7 cellular contexts compared by ENCODE assay signal in genomic region chr12:26838888-26839416, GRCh38.
"Had no signal": no experiment of that assay in that cellular context is flagged by ENCODE, and none has a peak within 500 bp of the region (broad histone marks: within the 10 kb centered on the region; RNA-seq: fewer than 3 reads in every experiment).

No MANE protein-coding gene starts in this region.

- H3K4me3 ChIP-seq: GM23338, K562 had no signal

- H3K27ac Mint-ChIP-seq: GM23338, H9, HFFc6 had no signal

- H3K27ac ChIP-seq: HL-60 had no signal

- H3K4me2 ChIP-seq: GM23338 had no signal

- DNase-seq: H9, HCEC 1CT, HFFc6, IMR-90 had no signal

- ATAC-seq: GM23338, K562 had no signal

- H3K4me3 Mint-ChIP-seq: GM23338, H9, HFFc6 had no signal

- H2AFZ ChIP-seq: GM23338 had no signal

- H3K9me3 Mint-ChIP-seq: HFFc6 had no signal
